In the genomic region with DNA sequence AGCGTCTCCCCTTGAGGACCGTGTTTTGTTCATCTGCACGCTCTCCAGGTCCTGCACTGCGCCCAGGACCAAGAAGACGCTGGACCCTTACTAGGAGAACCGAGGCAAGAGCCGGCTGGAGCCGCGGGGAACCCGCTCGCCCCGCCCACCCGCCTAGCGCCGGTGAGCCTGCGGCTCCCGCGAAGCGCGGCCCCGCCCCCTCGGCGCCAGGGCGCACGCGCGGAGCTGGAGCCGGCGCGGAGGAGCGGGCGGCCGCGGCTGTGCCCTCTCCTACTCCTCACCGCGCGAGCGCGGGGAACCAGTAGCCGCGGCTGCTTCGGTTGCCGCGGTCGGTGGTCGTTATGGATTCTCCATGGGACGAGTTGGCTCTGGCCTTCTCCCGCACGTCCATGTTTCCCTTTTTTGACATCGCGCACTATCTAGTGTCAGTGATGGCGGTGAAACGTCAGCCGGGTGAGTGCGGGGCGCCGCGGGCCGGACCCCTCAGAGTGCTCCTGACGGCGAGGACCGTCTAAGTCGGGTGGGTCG, we compare ENCODE assay signal across 8 cellular contexts. TPM values are rescaled to one million over a fixed set of nuclear protein-coding genes. Genes with fewer than 3 reads are reported as not detected.
DNase-seq lines count a peak whose midpoint lies in the region; ATAC-seq and TF ChIP-seq lines count a peak whose summit lies in the region.

TMEM38B (plus strand) TSS at position 222 of the 528 bp plus-strand sequence; CDS start at position 342, 120 bp downstream.

- H3K9me3 Mint-ChIP-seq in naive thymus-derived CD8-positive, alpha-beta T cell, result no peaks in the 10 kb centered on the region
- no peaks in the 10 kb centered on the region for H3K9me3 Mint-ChIP-seq in stimulated activated naive B cell treated with anti-CD40 and anti-IgM and Interleukin-4, amounts not matched to agents 10 μg/mL and 1 μg/mL and 100 μg/mL, for 72 hours

- peak; percentile 72 for DNase-seq in DMS153 (lab: John Stamatoyannopoulos, UW)
- peak in 64 of 76 experiments; percentile 2 to 79 (median 54) for DNase-seq in HUDEP-2 (lab: John Stamatoyannopoulos, UW; ENCODE audit: unreplicated experiment in 76 of 76)
- DNase-seq in OCI-LY7 (ENCODE audit: low spot score), result peak; percentile 86
- DNase-seq in activated T-cell treated with anti-CD3 and anti-CD28 coated beads, Interleukin-2, amount 50 U/mL, for 48 hours, result peak; percentile 82 to 87
- peak; percentile 63 to 65 for DNase-seq in fibroblast of lung (ENCODE audit: low read depth in 2 of 2)
- peak; percentile 59 to 91 (median 80) for DNase-seq in naive thymus-derived CD8-positive, alpha-beta T cell
- DNase-seq in stimulated activated naive B cell treated with anti-CD40 and anti-IgM and Interleukin-4, amounts not matched to agents 10 μg/mL and 1 μg/mL and 100 μg/mL, for 72 hours, result peak; percentile 72

- peak; percentile 70 for ATAC-seq in GM21447 (IDR thresholded peaks at IDR 0.05; ENCODE audit: unreplicated experiment)
- ATAC-seq in naive thymus-derived CD8-positive, alpha-beta T cell, result peak; percentile 87 to 88
- peak; percentile 80 to 83 for ATAC-seq in stimulated activated naive B cell treated with anti-CD40 and anti-IgM and Interleukin-4, amounts not matched to agents 10 μg/mL and 1 μg/mL and 100 μg/mL, for 72 hours (replicated peaks)

- H2AFZ ChIP-seq in OCI-LY7 (ENCODE audit: low read length), result peak within 1 kb of the TSS; percentile 99
- peak within 1 kb of the TSS; percentile 80 for H2AFZ ChIP-seq in fibroblast of lung (ENCODE audit: low read length)

- H4K20me1 ChIP-seq in OCI-LY7 (ENCODE audit: insufficient read depth, low read length) (peaks cover 18% of the 10 kb centered on the region; the same call in 1 of the 2 replicates), fibroblast of lung (ENCODE audit: control insufficient read depth, extremely low read depth, insufficient read depth, low read length) (no peaks in the 10 kb centered on the region)

- peak within 1 kb of the TSS; percentile 72 to 96 (median 92) for H3K4me3 Mint-ChIP-seq in naive thymus-derived CD8-positive, alpha-beta T cell
- H3K4me3 Mint-ChIP-seq in stimulated activated naive B cell treated with anti-CD40 and anti-IgM and Interleukin-4, amounts not matched to agents 10 μg/mL and 1 μg/mL and 100 μg/mL, for 72 hours, result peak within 1 kb of the TSS; percentile 74 to 75

- H3K4me1 ChIP-seq in OCI-LY7 (ENCODE audit: insufficient read depth, low read length, poor library complexity, severe bottlenecking), result peaks cover 19% of the 10 kb centered on the region
- H3K4me1 ChIP-seq in fibroblast of lung (ENCODE audit: control insufficient read depth, extremely low read depth, insufficient read depth, low read length), result peaks cover 4% of the 10 kb centered on the region

- H3K36me3 Mint-ChIP-seq in naive thymus-derived CD8-positive, alpha-beta T cell, result no peaks in the 10 kb centered on the region
- H3K36me3 Mint-ChIP-seq in stimulated activated naive B cell treated with anti-CD40 and anti-IgM and Interleukin-4, amounts not matched to agents 10 μg/mL and 1 μg/mL and 100 μg/mL, for 72 hours, result peaks cover 3% of the 10 kb centered on the region in 2 donors

- H3K27ac ChIP-seq in OCI-LY7 (ENCODE audit: low read depth, low read length, poor library complexity, severe bottlenecking), result no peak within 1 kb of the TSS
- peak within 1 kb of the TSS; percentile 39 for H3K27ac ChIP-seq in fibroblast of lung (ENCODE audit: insufficient read depth, low read length)

- H3K36me3 ChIP-seq in OCI-LY7 (ENCODE audit: insufficient read depth, low read length), result no peaks in the 10 kb centered on the region
- H3K36me3 ChIP-seq in fibroblast of lung (ENCODE audit: control insufficient read depth, insufficient read depth, low read length), result no peaks in the 10 kb centered on the region

- H3K4me1 Mint-ChIP-seq in naive thymus-derived CD8-positive, alpha-beta T cell, result peaks cover 16 to 38% (median 33%) of the 10 kb centered on the region in 4 donors
- peaks cover 17 to 28% of the 10 kb centered on the region in 2 donors for H3K4me1 Mint-ChIP-seq in stimulated activated naive B cell treated with anti-CD40 and anti-IgM and Interleukin-4, amounts not matched to agents 10 μg/mL and 1 μg/mL and 100 μg/mL, for 72 hours

- CTCF ChIA-PET in OCI-LY7 (lab: Charles Lee; ENCODE audit: unreplicated experiment), result no interaction called here

- intact Hi-C loops in OCI-LY7 (cut with micrococcal nuclease; ENCODE audit: unreplicated experiment), result loop anchor here (10.0 kb wide), 1 partner anchor 950 kb away; the partner anchor contains the start of gene NIPSNAP3A

- peak within 1 kb of the TSS; percentile 84 for H3K4me3 ChIP-seq in OCI-LY7 (ENCODE audit: low read depth, low read length, poor library complexity, severe bottlenecking)
- H3K4me3 ChIP-seq in fibroblast of lung (replicated peaks in 1 of 4; ENCODE audit: control extremely low read depth in 1 of 4, insufficient read depth in 1 of 4, low read depth in 3 of 4, low read length in 4 of 4), result peak within 1 kb of the TSS; percentile 65 to 87 (median 80)

- H3K79me2 ChIP-seq in OCI-LY7 (ENCODE audit: insufficient read depth, low read depth, low read length), result peaks cover 21% of the 10 kb centered on the region
- H3K79me2 ChIP-seq in fibroblast of lung (ENCODE audit: control insufficient read depth, insufficient read depth, low read length), result no peaks in the 10 kb centered on the region

- BruUV-seq in OCI-LY7 (replicated peaks; lab: Mats Ljungman, UMichigan), result no TSS peak

- peak within 1 kb of the TSS; percentile 73 for H3K9ac ChIP-seq in fibroblast of lung (ENCODE audit: insufficient read depth, low read length)

- peak within 1 kb of the TSS; percentile 35 to 92 (median 86) for H3K27ac Mint-ChIP-seq in naive thymus-derived CD8-positive, alpha-beta T cell
- H3K27ac Mint-ChIP-seq in stimulated activated naive B cell treated with anti-CD40 and anti-IgM and Interleukin-4, amounts not matched to agents 10 μg/mL and 1 μg/mL and 100 μg/mL, for 72 hours, result peak within 1 kb of the TSS; percentile 91

- no peaks in the 10 kb centered on the region for H3K9me3 ChIP-seq in OCI-LY7 (ENCODE audit: low read length)
- no peaks in the 10 kb centered on the region for H3K9me3 ChIP-seq in fibroblast of lung (ENCODE audit: control insufficient read depth, insufficient read depth, low read depth, low read length)

- H3K4me2 ChIP-seq in OCI-LY7 (ENCODE audit: low read length), result peak within 1 kb of the TSS; percentile 95
- peak within 1 kb of the TSS; percentile 99 for H3K4me2 ChIP-seq in fibroblast of lung (ENCODE audit: extremely low read depth, insufficient read depth, low read length)

- POLR2A ChIA-PET in OCI-LY7 (lab: Charles Lee), result interaction anchor here (0.6 to 1.3 kb wide), 7 partner anchors 13 to 448 kb away, joined by 3 to 5 read pairs (median 3); no protein-coding TSS in a partner anchor
- POLR2A ChIA-PET in naive thymus-derived CD8-positive, alpha-beta T cell (lab: Charles Lee), result interaction anchor here (0.5 to 1.5 kb wide), 4 partner anchors 16 to 450 kb away, joined by 3 to 4 read pairs (median 3); partner anchors contain the start of gene SLC44A1

- peaks cover 18 to 24% (median 19%) of the 10 kb centered on the region in 5 donors for H3K27me3 Mint-ChIP-seq in naive thymus-derived CD8-positive, alpha-beta T cell
- H3K27me3 Mint-ChIP-seq in stimulated activated naive B cell treated with anti-CD40 and anti-IgM and Interleukin-4, amounts not matched to agents 10 μg/mL and 1 μg/mL and 100 μg/mL, for 72 hours, result peaks cover 0 to 11% of the 10 kb centered on the region in 2 donors

- no peaks in the 10 kb centered on the region for H3K9me2 ChIP-seq in OCI-LY7 (ENCODE audit: insufficient read depth, low read length)

- no peak for TF ChIP-seq CTCF in OCI-LY7 (conservative IDR thresholded peaks at IDR 0.05; ENCODE audit: low read length)
- no peak for TF ChIP-seq CTCF in fibroblast of lung (conservative IDR thresholded peaks at IDR 0.05 in 1 of 2, IDR thresholded peaks at IDR 0.05 in 1 of 2; ENCODE audit: low read depth in 1 of 2, low read length in 2 of 2)

- H3K27me3 ChIP-seq in fibroblast of lung (ENCODE audit: control insufficient read depth, insufficient read depth, low read length), result peaks cover 9% of the 10 kb centered on the region

RNA-seq across cellular contexts. Expression of gene TMEM38B, which starts in this region (rescaled TPM):
- 11.9 and 15.9 TPM in 2 replicates for total RNA-seq in OCI-LY7 (2014; rRNA removed; shearing (Covaris generic))
- 22.5 and 23.1 TPM in 2 replicates for total RNA-seq in OCI-LY7 (2022)
- 18.0 and 21.3 TPM in 2 replicates for total RNA-seq in fibroblast of lung
- polyA plus RNA-seq in fibroblast of lung, result 6.9 and 11.6 TPM in 2 replicates
- polyA plus RNA-seq in fibroblast of lung (2012), result 3.8 and 5.9 TPM in 2 replicates
- polyA minus RNA-seq in fibroblast of lung (ENCODE audit: low replicate concordance), result 4.3 TPM in 1 of 2 replicates, not detected in the other
- 10 to 100 TPM; 13.9 to 15.0 TPM for total RNA-seq in naive thymus-derived CD8-positive, alpha-beta T cell
- polyA plus RNA-seq in naive thymus-derived CD8-positive, alpha-beta T cell, result 10 to 100 TPM; 21.8 to 24.0 (median 22.4) TPM
